ENCODE assay signal across 1 cellular context in the genomic region with DNA sequence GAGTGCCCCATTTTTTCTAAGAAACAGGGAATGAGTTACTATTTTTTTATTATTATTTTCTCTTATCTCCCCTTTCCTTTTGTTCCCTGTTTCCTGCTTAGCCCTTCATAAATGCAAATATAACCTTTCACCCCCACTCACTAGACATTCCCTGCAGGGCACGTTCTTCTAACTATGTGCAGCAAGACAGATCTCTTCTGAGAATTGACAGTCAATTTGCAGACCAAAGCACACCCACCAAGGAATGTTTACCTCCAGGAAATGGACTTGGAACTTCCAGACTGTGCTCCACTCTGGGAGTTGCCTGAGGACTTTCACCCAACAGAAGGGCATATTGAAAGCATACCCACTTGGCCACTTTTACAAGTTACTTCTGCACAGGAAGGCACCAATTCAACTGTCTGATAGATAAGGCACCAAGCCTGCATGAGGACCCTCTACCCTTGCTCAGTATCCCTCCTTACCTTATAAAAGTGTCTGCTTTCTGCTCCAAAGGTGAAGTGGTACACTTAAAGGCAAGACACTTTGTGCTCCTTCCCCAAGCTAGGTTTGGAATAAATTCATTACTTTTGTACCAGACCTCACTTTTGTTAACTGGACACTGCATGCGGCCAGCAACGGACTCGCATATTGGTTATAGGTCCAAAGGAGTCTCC.
TF ChIP-seq lines count a peak whose summit lies in the region.

No MANE protein-coding gene starts in this region.

TF ChIP-seq in A549, 52 proteins besides CTCF, POLR2A, EP300 and RAD21:
- TF ChIP-seq TFCP2L1 (CRISPR knock-in tag; IDR thresholded peaks at IDR 0.05) = no peak
- no peak for TF ChIP-seq JUN (IDR thresholded peaks at IDR 0.05)
- TF ChIP-seq KDM1A (IDR thresholded peaks at IDR 0.05; ENCODE audit: low read depth) = no peak
- no peak for TF ChIP-seq RCOR1 (IDR thresholded peaks at IDR 0.05; ENCODE audit: low read depth, low read length)
- TF ChIP-seq HEYL (CRISPR knock-in tag; IDR thresholded peaks at IDR 0.05) = no peak
- no peak for TF ChIP-seq HMGXB4 (CRISPR knock-in tag; IDR thresholded peaks at IDR 0.05; ENCODE audit: borderline replicate concordance)
- no peak for TF ChIP-seq ZFP36 (IDR thresholded peaks at IDR 0.05; ENCODE audit: borderline replicate concordance, partially characterized antibody)
- TF ChIP-seq, protein P1, sequence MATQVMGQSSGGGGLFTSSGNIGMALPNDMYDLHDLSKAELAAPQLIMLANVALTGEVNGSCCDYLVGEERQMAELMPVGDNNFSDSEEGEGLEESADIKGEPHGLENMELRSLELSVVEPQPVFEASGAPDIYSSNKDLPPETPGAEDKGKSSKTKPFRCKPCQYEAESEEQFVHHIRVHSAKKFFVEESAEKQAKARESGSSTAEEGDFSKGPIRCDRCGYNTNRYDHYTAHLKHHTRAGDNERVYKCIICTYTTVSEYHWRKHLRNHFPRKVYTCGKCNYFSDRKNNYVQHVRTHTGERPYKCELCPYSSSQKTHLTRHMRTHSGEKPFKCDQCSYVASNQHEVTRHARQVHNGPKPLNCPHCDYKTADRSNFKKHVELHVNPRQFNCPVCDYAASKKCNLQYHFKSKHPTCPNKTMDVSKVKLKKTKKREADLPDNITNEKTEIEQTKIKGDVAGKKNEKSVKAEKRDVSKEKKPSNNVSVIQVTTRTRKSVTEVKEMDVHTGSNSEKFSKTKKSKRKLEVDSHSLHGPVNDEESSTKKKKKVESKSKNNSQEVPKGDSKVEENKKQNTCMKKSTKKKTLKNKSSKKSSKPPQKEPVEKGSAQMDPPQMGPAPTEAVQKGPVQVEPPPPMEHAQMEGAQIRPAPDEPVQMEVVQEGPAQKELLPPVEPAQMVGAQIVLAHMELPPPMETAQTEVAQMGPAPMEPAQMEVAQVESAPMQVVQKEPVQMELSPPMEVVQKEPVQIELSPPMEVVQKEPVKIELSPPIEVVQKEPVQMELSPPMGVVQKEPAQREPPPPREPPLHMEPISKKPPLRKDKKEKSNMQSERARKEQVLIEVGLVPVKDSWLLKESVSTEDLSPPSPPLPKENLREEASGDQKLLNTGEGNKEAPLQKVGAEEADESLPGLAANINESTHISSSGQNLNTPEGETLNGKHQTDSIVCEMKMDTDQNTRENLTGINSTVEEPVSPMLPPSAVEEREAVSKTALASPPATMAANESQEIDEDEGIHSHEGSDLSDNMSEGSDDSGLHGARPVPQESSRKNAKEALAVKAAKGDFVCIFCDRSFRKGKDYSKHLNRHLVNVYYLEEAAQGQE (IDR thresholded peaks at IDR 0.05) = no peak
TF ChIP-seq in A549: peak in this region for 0.
